Comparison of ENCODE assay signal across 14 cellular contexts in genomic region chr4:8754634-8755589, GRCh38.
A peak's percentile ranks its signal among the peaks of the same experiment; 100 is the strongest.
DNase-seq lines count a peak whose midpoint lies in the region; ATAC-seq, FAIRE-seq and TF ChIP-seq lines count a peak whose summit lies in the region.
"Had no signal": no experiment of that assay in that cellular context is flagged by ENCODE, and none has a peak within 500 bp of the region (broad histone marks: within the 10 kb centered on the region; RNA-seq: fewer than 3 reads in every experiment).

No MANE protein-coding gene starts in this region.

- FAIRE-seq in GM12891 (lab: Jason Lieb, UNC) = peak; percentile 20
- FAIRE-seq: H54 had no signal

- TF ChIP-seq CTCF in left lung (IDR thresholded peaks at IDR 0.05) (no peak), suprapubic skin (IDR thresholded peaks at IDR 0.05) (no peak)

- H3K27ac ChIP-seq in left lung (no peak overlapping the region), suprapubic skin (no peak overlapping the region), neuronal stem cell (replicated peaks; ENCODE audit: low read length) (no peak overlapping the region)
- H3K27ac ChIP-seq: BLaER1 had no signal

- no peak for TF ChIP-seq POLR2A in GM12891 (IDR thresholded peaks at IDR 0.05; ENCODE audit: low read depth, low read length)
- no peak for TF ChIP-seq POLR2A in suprapubic skin (IDR thresholded peaks at IDR 0.05)

- no peak overlapping the region for H2AFZ ChIP-seq in neuronal stem cell (ENCODE audit: low read length)

- no peak overlapping the region for H2BK120ac ChIP-seq in neuronal stem cell (ENCODE audit: low read depth, low read length)

- no peak overlapping the region for H4K8ac ChIP-seq in neuronal stem cell (ENCODE audit: low read depth, low read length)

- no peaks in the 10 kb centered on the region for H3K9me3 ChIP-seq in left lung
- no peaks in the 10 kb centered on the region for H3K9me3 ChIP-seq in suprapubic skin
- H3K9me3 ChIP-seq in neuronal stem cell (replicated peaks in 1 of 2; ENCODE audit: control insufficient read depth in 2 of 2, insufficient read depth in 1 of 2, low read depth in 1 of 2, low read length in 2 of 2) = no peaks in the 10 kb centered on the region
- H3K9me3 ChIP-seq: BLaER1 had no signal

- WGBS in suprapubic skin = 91% methylated on average over 23 of the region's 23 CpGs
- no CpG with 5 or more reads among the region's 23 CpGs for WGBS in neuronal stem cell (ENCODE audit: extremely low coverage in 2 of 2, insufficient read length in 2 of 2, insufficient replicate concordance in 1 of 2), 2 donors

- H3K4me2 ChIP-seq in neuronal stem cell (ENCODE audit: insufficient read depth, low read length, poor library complexity, severe bottlenecking) = no peak overlapping the region
- H3K4me2 ChIP-seq: BLaER1 had no signal

- H3K4me1 ChIP-seq in left lung = no peaks in the 10 kb centered on the region
- no peaks in the 10 kb centered on the region for H3K4me1 ChIP-seq in suprapubic skin
- H3K4me1 ChIP-seq in neuronal stem cell (ENCODE audit: control insufficient read depth in 2 of 2, insufficient read depth in 1 of 2, low read depth in 1 of 2, low read length in 2 of 2) = no peaks in the 10 kb centered on the region
- H3K4me1 ChIP-seq: BLaER1 had no signal

- no peak for ATAC-seq in left lung
- no peak for ATAC-seq in GM18867 (IDR thresholded peaks at IDR 0.05; ENCODE audit: unreplicated experiment)

- no peak overlapping the region for H2BK15ac ChIP-seq in neuronal stem cell (ENCODE audit: low read length)

- no peak overlapping the region for H2AK5ac ChIP-seq in neuronal stem cell (ENCODE audit: low read depth, low read length)

- TF ChIP-seq EP300 in suprapubic skin (IDR thresholded peaks at IDR 0.05) = no peak

- CTCF ChIA-PET in HEK293T (lab: Yijun Ruan, JAX) = no interaction called here

- no peak overlapping the region for H3K18ac ChIP-seq in neuronal stem cell (ENCODE audit: low read length)

- no peak overlapping the region for H4K91ac ChIP-seq in neuronal stem cell (ENCODE audit: low read depth, low read length, poor library complexity)

- intact Hi-C loops in left lung (cut with DNase I) = no loop called here

- POLR2A ChIA-PET in HEK293T (lab: Yijun Ruan, JAX) = no interaction called here

- no peaks in the 10 kb centered on the region for H3K79me1 ChIP-seq in neuronal stem cell (ENCODE audit: low read depth, low read length)

- no peak overlapping the region for H3K23ac ChIP-seq in neuronal stem cell (ENCODE audit: low read depth, low read length, poor library complexity)

- no peak overlapping the region for H3K4ac ChIP-seq in neuronal stem cell (ENCODE audit: low read length)

- no peak overlapping the region for H2BK5ac ChIP-seq in neuronal stem cell (ENCODE audit: low read length)

- no peaks in the 10 kb centered on the region for H3K36me3 ChIP-seq in left lung
- no peaks in the 10 kb centered on the region for H3K36me3 ChIP-seq in suprapubic skin
- H3K36me3 ChIP-seq in neuronal stem cell (replicated peaks in 1 of 2; ENCODE audit: control insufficient read depth in 2 of 2, insufficient read depth in 2 of 2, low read length in 2 of 2) = no peaks in the 10 kb centered on the region
- H3K36me3 ChIP-seq: BLaER1 had no signal

- DNase-seq in GM12891 (ENCODE audit: insufficient read length, low spot score) (no peak), HEK293T (ENCODE audit: extremely low spot score) (no peak), left lung (peak; percentile 15 to 59), suprapubic skin (ENCODE audit: low spot score in 2 of 2) (peak; percentile 22 to 66), neuronal stem cell (ENCODE audit: low spot score) (no peak)
- DNase-seq in activated CD4-positive, alpha-beta T cell treated with anti-CD3 and anti-CD28 coated beads for 4 hours = no peak
- DNase-seq: MM.1S, NCI-H1105, NCI-H1694 treated with DMSO at 0.1 percent for 48 hours, NCI-H446, NCI-H748 treated with DMSO at 0.1 percent for 48 hours had no signal

- H3K4me3 ChIP-seq in left lung (no peak overlapping the region), suprapubic skin (no peak overlapping the region), neuronal stem cell (ENCODE audit: low read length in 2 of 2) (no peak overlapping the region)
- H3K4me3 ChIP-seq: BLaER1 had no signal

- H2BK12ac ChIP-seq in neuronal stem cell (ENCODE audit: low read length) = no peak overlapping the region

- H3K9ac ChIP-seq in neuronal stem cell (ENCODE audit: low read depth, low read length, poor library complexity) = no peak overlapping the region
- H3K9ac ChIP-seq: BLaER1 had no signal

- H3K14ac ChIP-seq in neuronal stem cell (ENCODE audit: low read length) = no peak overlapping the region

- H3K27me3 ChIP-seq in left lung = peaks cover 0 to 4% of the 10 kb centered on the region in 2 donors
- H3K27me3 ChIP-seq in suprapubic skin = no peaks in the 10 kb centered on the region
- no peaks in the 10 kb centered on the region for H3K27me3 ChIP-seq in neuronal stem cell (ENCODE audit: control insufficient read depth in 3 of 3, insufficient read depth in 3 of 3, low read depth in 1 of 3, low read length in 3 of 3)
- H3K27me3 ChIP-seq: BLaER1 had no signal

TF ChIP-seq in GM12891, 5 proteins besides CTCF, POLR2A, EP300 and RAD21:
- TF ChIP-seq POLR2AphosphoS5 (IDR thresholded peaks at IDR 0.05; ENCODE audit: low read depth, low read length) (no peak), TAF1 (IDR thresholded peaks at IDR 0.05; ENCODE audit: low read depth, low read length) (no peak), SPI1 (IDR thresholded peaks at IDR 0.05; ENCODE audit: low read depth, low read length) (no peak), PAX5 (IDR thresholded peaks at IDR 0.05; ENCODE audit: insufficient read depth, low read length, severe bottlenecking) (no peak), POU2F2 (IDR thresholded peaks at IDR 0.05; ENCODE audit: low read depth, low read length) (no peak)
TF ChIP-seq in GM12891: peak in this region for 0.

TF ChIP-seq in HEK293T, 16 proteins besides CTCF, POLR2A, EP300 and RAD21:
- TF ChIP-seq FOXK2 (IDR thresholded peaks at IDR 0.05) = no peak
- TF ChIP-seq SUZ12 (IDR thresholded peaks at IDR 0.05) = no peak
- TF ChIP-seq ZNF384 (IDR thresholded peaks at IDR 0.05) = no peak
- TF ChIP-seq SP1 (IDR thresholded peaks at IDR 0.05) = no peak
- no peak for TF ChIP-seq ELF4 (IDR thresholded peaks at IDR 0.05)
- no peak for TF ChIP-seq TARDBP (IDR thresholded peaks at IDR 0.05)
- TF ChIP-seq PKNOX1 (IDR thresholded peaks at IDR 0.05) = peak; percentile 56
TF ChIP-seq in HEK293T: peak in this region for 1.

Comparison
In these comparisons a context has a peak if more than half of its experiments do, and no peak if none do; other contexts are left out.
1. DNase-seq: peak in left lung (2 of 2) and suprapubic skin (2 of 2); none in GM12891 (single experiment), HEK293T (single experiment), activated CD4-positive, alpha-beta T cell treated with anti-CD3 and anti-CD28 coated beads for 4 hours (0 of 2) and neuronal stem cell (single experiment).